Comparison of ENCODE assay signal across 8 cellular contexts in the genomic region with DNA sequence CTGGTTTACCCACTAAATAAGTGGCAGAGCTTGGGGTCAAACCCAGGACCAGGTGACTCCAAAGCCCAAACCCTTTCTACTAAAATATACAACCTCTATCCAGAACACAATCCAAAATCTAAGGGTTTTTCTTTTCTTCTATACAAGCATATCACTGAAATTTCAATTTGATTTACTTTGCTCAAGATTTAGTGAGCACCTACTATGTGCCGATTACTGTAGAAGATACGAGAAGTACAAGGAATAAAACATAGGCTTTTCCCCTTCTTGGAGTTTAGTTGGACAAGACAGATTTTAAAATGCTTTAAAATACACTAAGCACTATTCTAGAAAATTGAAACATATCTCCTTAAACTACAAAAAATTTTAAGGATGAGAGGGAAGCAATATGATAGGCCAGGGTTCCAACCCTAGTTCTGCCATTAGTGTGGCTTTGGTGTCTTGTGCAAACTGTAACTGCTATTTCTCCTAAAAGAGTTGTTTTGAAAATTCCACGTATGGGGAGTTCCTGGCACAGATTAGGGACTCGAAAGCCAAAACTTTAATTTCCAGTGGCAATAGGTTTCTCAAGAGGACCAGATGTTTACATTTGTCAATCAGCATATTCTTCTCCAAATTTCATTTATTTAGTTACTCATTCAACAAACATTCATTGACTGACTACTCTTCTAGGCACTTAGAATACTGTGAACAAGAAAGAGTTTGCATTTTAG. TPM values are rescaled to one million over a fixed set of nuclear protein-coding genes. Genes with fewer than 3 reads are reported as not detected.
DNase-seq lines count a peak whose midpoint lies in the region; ATAC-seq, FAIRE-seq and TF ChIP-seq lines count a peak whose summit lies in the region.

No MANE protein-coding gene starts in this region.

- no peak overlapping the region for H2BK20ac ChIP-seq in H1 (ENCODE audit: low read length)

- H3K9ac ChIP-seq in H1 (replicated peaks in 1 of 4; ENCODE audit: extremely low read depth in 1 of 4, low read depth in 3 of 4, low read length in 3 of 4) = no peak overlapping the region

- no TSS peak for BruUV-seq in Calu3 (replicated peaks; lab: Mats Ljungman, UMichigan)

- no peak for TF ChIP-seq POLR2A in H1 (IDR thresholded peaks at IDR 0.05; ENCODE audit: control extremely low read depth in 1 of 2, low read depth in 2 of 2, low read length in 2 of 2)

- no peaks in the 10 kb centered on the region for H3K9me3 Mint-ChIP-seq in Calu3 (ENCODE audit: low read depth, unreplicated experiment)

- H3K36me3 ChIP-seq in H1 (ENCODE audit: control insufficient read depth in 2 of 4, insufficient read depth in 4 of 4, low read length in 3 of 4) (peaks cover 0 to 12% (median 4%) of the 10 kb centered on the region in 4 experiments; a peak in 4 of 8 replicates), psoas muscle (ENCODE audit: insufficient read depth in 1 of 2, low read depth in 1 of 2) (peaks cover 3 to 26% of the 10 kb centered on the region in 2 donors)

- H3K36me3 Mint-ChIP-seq in Calu3 (ENCODE audit: insufficient read depth, unreplicated experiment) = peaks cover 40% of the 10 kb centered on the region

- POLR2A ChIA-PET in H1 (lab: Charles Lee; ENCODE audit: partially characterized antibody) = interaction anchor here (1.2 kb wide), 1 partner anchor 12 kb away, joined by 3 read pairs; no protein-coding TSS in a partner anchor
- POLR2A ChIA-PET in GM10248 (lab: Yijun Ruan, JAX) = no interaction called here

- H3K27ac Mint-ChIP-seq in Calu3 (ENCODE audit: unreplicated experiment) = peak overlapping the region; percentile 80

- H2BK5ac ChIP-seq in H1 (ENCODE audit: low read depth, low read length) = no peak overlapping the region

- no peaks in the 10 kb centered on the region for H3K27me3 Mint-ChIP-seq in Calu3 (ENCODE audit: unreplicated experiment)

- no peak for FAIRE-seq in H1 (lab: Jason Lieb, UNC)

- H2AK5ac ChIP-seq in H1 (ENCODE audit: low read depth, low read length) = no peak overlapping the region

- H3K4me3 ChIP-seq in H1 (ENCODE audit: extremely low read depth in 1 of 4, insufficient read depth in 2 of 4, low read depth in 3 of 4, low read length in 4 of 4) (no peak overlapping the region; a peak in 1 of 8 replicates), psoas muscle (peak overlapping the region; percentile 93)

- ATAC-seq in psoas muscle = no peak

- peaks cover 0 to 39% of the 10 kb centered on the region in 2 experiments; a peak in 3 of 4 replicates for H3K79me2 ChIP-seq in H1 (ENCODE audit: control insufficient read depth in 1 of 2, insufficient read depth in 2 of 2, low read length in 2 of 2)

- H3K4me1 ChIP-seq in H1 (replicated peaks in 1 of 4; ENCODE audit: control insufficient read depth in 3 of 4, insufficient read depth in 4 of 4, low read length in 3 of 4) (peaks cover 0 to 10% (median 3%) of the 10 kb centered on the region in 4 experiments; a peak in 3 of 7 replicates), psoas muscle (peaks cover 51% of the 10 kb centered on the region)

- H4K91ac ChIP-seq in H1 (replicated peaks; ENCODE audit: insufficient read length, low read length) = no peak overlapping the region

- no peak overlapping the region for H2BK15ac ChIP-seq in H1 (ENCODE audit: low read length)

- no peaks in the 10 kb centered on the region for H3K9me3 ChIP-seq in H1 (ENCODE audit: insufficient read depth in 2 of 2, low read depth in 1 of 2, low read length in 1 of 2)
- H3K9me3 ChIP-seq in psoas muscle = no peaks in the 10 kb centered on the region

- no peak for TF ChIP-seq EP300 in H1 (IDR thresholded peaks at IDR 0.05; ENCODE audit: borderline replicate concordance in 1 of 2, low read depth in 2 of 2, low read length in 2 of 2)

- no peak for TF ChIP-seq RAD21 in H1 (IDR thresholded peaks at IDR 0.05 in 1 of 2, conservative IDR thresholded peaks at IDR 0.05 in 1 of 2; ENCODE audit: low read depth in 2 of 2, low read length in 2 of 2)

- H2AFZ ChIP-seq in H1 (ENCODE audit: low read length) = no peak overlapping the region

- CTCF ChIA-PET in Calu3 (lab: Charles Lee) (no interaction called here), H1 (lab: Charles Lee; ENCODE audit: partially characterized antibody) (interaction anchor here (1.0 to 1.1 kb wide), 2 partner anchors 25 to 95 kb away, joined by 3 to 4 read pairs; partner anchors contain the start of gene CCDC175), GM10248 (lab: Yijun Ruan, JAX) (interaction anchor here (3.9 kb wide), 1 partner anchor 7 kb away, joined by 34 read pairs; no protein-coding TSS in a partner anchor)

- TF ChIP-seq CTCF in Calu3 (IDR thresholded peaks at IDR 0.05; ENCODE audit: unreplicated experiment) (no peak), H1 (IDR thresholded peaks at IDR 0.05; ENCODE audit: control extremely low read depth in 1 of 3, insufficient read depth in 1 of 3, low read depth in 1 of 3, low read length in 3 of 3) (no peak), psoas muscle (IDR thresholded peaks at IDR 0.05) (no peak), GM10248 (IDR thresholded peaks at IDR 0.05; ENCODE audit: control extremely low read depth, extremely low read depth, low read depth, missing control alignments) (no peak)

- H3K23ac ChIP-seq in H1 (ENCODE audit: insufficient read length) = no peak overlapping the region

- peaks cover 27% of the 10 kb centered on the region for H3K4me1 Mint-ChIP-seq in Calu3 (ENCODE audit: low read depth, unreplicated experiment)

- no peak overlapping the region for H4K5ac ChIP-seq in H1 (ENCODE audit: insufficient read length, low read depth, low read length)

- H3K27me3 ChIP-seq in H1 (replicated peaks in 1 of 4; ENCODE audit: control insufficient read depth in 3 of 4, extremely low read depth in 1 of 4, insufficient read depth in 3 of 4, low read length in 3 of 4) = no peaks in the 10 kb centered on the region
- no peaks in the 10 kb centered on the region for H3K27me3 ChIP-seq in psoas muscle (ENCODE audit: insufficient read depth in 3 of 3, low read length in 2 of 3)

- no peaks in the 10 kb centered on the region for H3K79me1 ChIP-seq in H1 (ENCODE audit: low read depth, low read length)

- no peak overlapping the region for H3K14ac ChIP-seq in H1 (ENCODE audit: insufficient read length)

- peaks cover 7% of the 10 kb centered on the region for H3K23me2 ChIP-seq in H1 (ENCODE audit: low read depth, low read length)

- intact Hi-C loops in Calu3 (cut with micrococcal nuclease; ENCODE audit: unreplicated experiment) = no loop called here
- intact Hi-C loops in psoas muscle (cut with DNase I) = no loop called here

- peak overlapping the region; percentile 80 for H3K4me3 Mint-ChIP-seq in Calu3 (ENCODE audit: low read depth, unreplicated experiment)

- DNase-seq in Calu3 (no peak), NCI-H446 treated with DMSO at 0.1 percent for 48 hours (lab: John Stamatoyannopoulos, UW) (peak; percentile 40), H1 (ENCODE audit: low read depth in 1 of 2, low spot score in 2 of 2) (no peak), psoas muscle (no peak), NCI-H1930 (lab: John Stamatoyannopoulos, UW) (no peak), ureter (ENCODE audit: low spot score) (no peak), GM10248 (ENCODE audit: extremely low spot score) (no peak)
- no peak for DNase-seq in stimulated activated CD4-positive, alpha-beta T cell treated with anti-CD3 and anti-CD28 coated beads, Interleukin-4, amount 100 ng/mL, for 1 hour

- no peak overlapping the region for H2BK12ac ChIP-seq in H1 (ENCODE audit: low read depth, low read length)

- no peak overlapping the region for H3K18ac ChIP-seq in H1 (ENCODE audit: extremely low read depth, low read length)

- H3K4me2 ChIP-seq in H1 (ENCODE audit: insufficient read depth in 1 of 2, low read depth in 2 of 2, low read length in 2 of 2) = peak overlapping the region; percentile 89 to 97; a peak in 1 of 4 replicates

- no peak overlapping the region for H3K56ac ChIP-seq in H1 (replicated peaks; ENCODE audit: insufficient read length, low read depth, low read length)

- WGBS in H1 (ENCODE audit: extremely low coverage in 1 of 2, insufficient coverage in 1 of 2, insufficient read length in 1 of 2, insufficient replicate concordance in 2 of 2, low coverage in 1 of 2, low lambda C conversion rate in 2 of 2, missing lambda C conversion rate in 1 of 2), 2 experiments = 96% methylated on average over 4 of the region's 4 CpGs; no CpG with 5 or more reads in 1 of the 2 experiments
- whole genome bisulfite sequencing in psoas muscle, 3 donors = 76 to 82% (median 77%) methylated on average over 4 of the region's 4 CpGs

- H3K27ac ChIP-seq in H1 (ENCODE audit: low read depth, low read length) (no peak overlapping the region), psoas muscle (peak overlapping the region; percentile 92)

- H3K4ac ChIP-seq in H1 (replicated peaks; ENCODE audit: insufficient read length, low read depth, low read length) = no peak overlapping the region

- H4K20me1 ChIP-seq in H1 (replicated peaks in 1 of 2; ENCODE audit: control insufficient read depth in 1 of 2, insufficient read depth in 2 of 2, low read length in 2 of 2) = peaks cover 0 to 2% of the 10 kb centered on the region in 2 experiments

- no peak overlapping the region for H4K8ac ChIP-seq in H1 (ENCODE audit: extremely low read depth, insufficient read depth, low read length)

- H2BK120ac ChIP-seq in H1 (replicated peaks; ENCODE audit: low read depth, low read length) = no peak overlapping the region

RNA-seq across cellular contexts. Expression of gene L3HYPDH, which starts 2.6 kb away (rescaled TPM):
- total RNA-seq in Calu3 (2022) = 27.3 and 28.4 TPM in 2 replicates
- 12.4 and 15.8 TPM in 2 replicates for total RNA-seq in H1 (2021; fragmentation: NEBNext Ultra II Directional; extraction: Animal tissue kit (Norgen Biotek cat#: 25700))
- 11.2 and 12.1 TPM in 2 replicates for polyA plus RNA-seq in H1 (2011; rRNA removed)
- polyA plus RNA-seq in H1 (2011; cell fraction: cytosol; rRNA removed) = 15.1 TPM
- polyA plus RNA-seq in H1 (2011; cell fraction: nucleus; rRNA removed) = 21.3 TPM
- polyA plus RNA-seq in H1 (2012, experiment 1 of 2) = 8.2 to 10.3 TPM (median 9.8 TPM) in 4 replicates
- 4.7 TPM for polyA plus RNA-seq in H1 (2012, experiment 2 of 2)
- 15.4 TPM for polyA plus RNA-seq in H1 (2013, experiment 1 of 2)
- polyA plus RNA-seq in H1 (2013, experiment 2 of 2) = 13.8 TPM
- polyA minus RNA-seq in H1 (2011; rRNA and poly(A)+ RNA removed) = 7.4 and 9.6 TPM in 2 replicates
- 10.8 TPM for polyA minus RNA-seq in H1 (2011; cell fraction: cytosol; rRNA and poly(A)+ RNA removed)
- 47.9 TPM for polyA minus RNA-seq in H1 (2011; cell fraction: nucleus; rRNA and poly(A)+ RNA removed)
- 10 to 100 TPM; 10.9 to 20.4 (median 11.8) TPM for total RNA-seq in psoas muscle
- polyA plus RNA-seq in psoas muscle = 10 to 100 TPM in 2 of 3 donors, 1 to 10 TPM in 1; 5.7 to 23.7 (median 14.5) TPM
- 31.3 TPM for total RNA-seq in ureter

RNA-seq across cellular contexts. Expression of gene JKAMP, which starts 2.8 kb away (rescaled TPM):
- 48.9 and 49.4 TPM in 2 replicates for total RNA-seq in Calu3 (2022)
- 31.3 and 34.9 TPM in 2 replicates for total RNA-seq in H1 (2021; fragmentation: NEBNext Ultra II Directional; extraction: Animal tissue kit (Norgen Biotek cat#: 25700))
- 99.5 and 182 TPM in 2 replicates for polyA plus RNA-seq in H1 (2011; rRNA removed)
- polyA plus RNA-seq in H1 (2011; cell fraction: cytosol; rRNA removed) = 83.7 TPM
- 48.7 TPM for polyA plus RNA-seq in H1 (2011; cell fraction: nucleus; rRNA removed)
- polyA plus RNA-seq in H1 (2012, experiment 1 of 2) = 24.9 to 60.7 TPM (median 33.2 TPM) in 4 replicates
- 5.5 TPM for polyA plus RNA-seq in H1 (2012, experiment 2 of 2)
- 71.2 TPM for polyA plus RNA-seq in H1 (2013, experiment 1 of 2)
- 79.9 TPM for polyA plus RNA-seq in H1 (2013, experiment 2 of 2)
- polyA minus RNA-seq in H1 (2011; rRNA and poly(A)+ RNA removed) = 73.5 and 108 TPM in 2 replicates
- polyA minus RNA-seq in H1 (2011; cell fraction: cytosol; rRNA and poly(A)+ RNA removed) = 27.9 TPM
- 50.0 TPM for polyA minus RNA-seq in H1 (2011; cell fraction: nucleus; rRNA and poly(A)+ RNA removed)
- total RNA-seq in psoas muscle = 10 to 100 TPM; 11.6 to 26.2 (median 16.0) TPM
- 10 to 100 TPM; 19.4 to 38.5 (median 37.3) TPM for polyA plus RNA-seq in psoas muscle
- total RNA-seq in ureter = 29.5 TPM

RNA-seq across cellular contexts. Expression of gene GPR135, which starts 16.4 kb away (rescaled TPM):
- 5.5 and 6.3 TPM in 2 replicates for total RNA-seq in Calu3 (2022)
- 0.73 and 1.1 TPM in 2 replicates for total RNA-seq in H1 (2021; fragmentation: NEBNext Ultra II Directional; extraction: Animal tissue kit (Norgen Biotek cat#: 25700))
- 0.48 and 0.66 TPM in 2 replicates for polyA plus RNA-seq in H1 (2011; rRNA removed)
- 0.40 TPM for polyA plus RNA-seq in H1 (2011; cell fraction: cytosol; rRNA removed)
- 2.4 TPM for polyA plus RNA-seq in H1 (2011; cell fraction: nucleus; rRNA removed)
- 0.29 to 0.64 TPM (median 0.41 TPM) in 4 replicates for polyA plus RNA-seq in H1 (2012, experiment 1 of 2)
- not detected for polyA plus RNA-seq in H1 (2012, experiment 2 of 2)
- polyA plus RNA-seq in H1 (2013, experiment 1 of 2) = 0.61 TPM
- 0.44 TPM for polyA plus RNA-seq in H1 (2013, experiment 2 of 2)
- polyA minus RNA-seq in H1 (2011; rRNA and poly(A)+ RNA removed) = 0.50 and 0.98 TPM in 2 replicates
- polyA minus RNA-seq in H1 (2011; cell fraction: cytosol; rRNA and poly(A)+ RNA removed) = 1.1 TPM
- 6.6 TPM for polyA minus RNA-seq in H1 (2011; cell fraction: nucleus; rRNA and poly(A)+ RNA removed)
- total RNA-seq in psoas muscle = 1 to 10 TPM; 1.7 to 2.7 (median 1.8) TPM
- 1 to 10 TPM in 2 of 3 donors, under 1 TPM in 1; 0.84 to 1.6 (median 1.3) TPM for polyA plus RNA-seq in psoas muscle
- total RNA-seq in ureter = 6.5 TPM
